In the genomic region with DNA sequence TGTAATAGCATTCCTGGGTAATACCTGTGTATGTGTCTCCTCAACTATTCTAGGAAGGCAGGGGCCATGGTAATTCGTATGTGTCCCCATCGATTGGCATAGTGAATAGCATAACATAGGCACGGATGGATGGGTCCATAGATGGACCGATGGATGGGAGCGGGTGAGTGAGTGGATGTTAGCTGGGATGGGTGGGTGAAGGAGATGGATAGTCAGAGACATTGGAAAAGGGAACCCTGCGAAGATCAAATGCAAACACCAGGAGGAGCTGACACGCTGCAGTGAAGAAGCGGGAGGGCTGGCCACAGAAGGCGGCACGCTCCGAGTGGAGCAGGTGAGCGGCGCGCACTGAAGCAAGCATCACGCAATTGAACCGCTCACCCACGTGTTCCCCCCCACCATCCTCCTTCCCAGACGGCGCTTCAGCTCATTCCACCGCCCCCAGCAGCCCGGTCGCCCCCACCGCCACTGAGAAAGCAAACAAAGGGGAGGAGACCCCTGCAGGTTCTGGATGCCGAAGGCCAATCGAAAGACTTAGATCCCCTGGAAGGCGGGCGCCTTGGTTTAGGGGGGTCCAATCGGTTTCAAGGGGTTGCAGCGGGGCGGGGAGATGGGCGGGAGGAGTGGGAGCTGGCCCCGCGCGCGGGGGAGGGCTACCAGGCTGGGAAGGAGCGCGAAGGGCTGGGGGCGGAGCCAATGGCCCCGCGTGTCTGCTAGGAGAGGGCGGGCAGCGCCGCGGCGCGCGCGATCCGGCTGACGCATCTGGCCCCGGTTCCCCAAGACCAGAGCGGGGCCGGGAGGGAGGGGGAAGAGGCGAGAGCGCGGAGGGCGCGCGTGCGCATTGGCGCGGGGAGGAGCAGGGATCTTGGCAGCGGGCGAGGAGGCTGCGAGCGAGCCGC, we compare ENCODE assay signal across 8 cellular contexts. TPM values are rescaled to one million over a fixed set of nuclear protein-coding genes. Genes with fewer than 3 reads are reported as not detected.
DNase-seq lines count a peak whose midpoint lies in the region; ATAC-seq and TF ChIP-seq lines count a peak whose summit lies in the region.

A gene (plus strand): TSS at position 839 of the 899 bp plus-strand sequence. CDS start 90 bp downstream, outside the sequence.

- TF ChIP-seq CTCF in GM12873 (IDR thresholded peaks at IDR 0.05; ENCODE audit: insufficient read depth, low read depth, low read length, missing control alignments): peak; percentile 74
- peak; percentile 62 for TF ChIP-seq CTCF in cardiac muscle cell (IDR thresholded peaks at IDR 0.05; ENCODE audit: low read depth, low read length)
- peak; percentile 61 to 90 (median 64) for TF ChIP-seq CTCF in transverse colon (IDR thresholded peaks at IDR 0.05)

- H3K4me1 ChIP-seq in cardiac muscle cell (ENCODE audit: low read depth) (no peaks in the 10 kb centered on the region), trophoblast cell (ENCODE audit: control insufficient read depth in 1 of 2, insufficient read depth in 2 of 2, low read length in 2 of 2) (peaks cover 5 to 12% of the 10 kb centered on the region in 2 experiments), transverse colon (peaks cover 11 to 42% (median 25%) of the 10 kb centered on the region in 4 donors)

- H3K27me3 Mint-ChIP-seq in activated naive CD8-positive, alpha-beta T cell treated with anti-CD3 and anti-CD28 coated beads, Interleukin-2, amount 50 U/mL, for 24 hours: no peaks in the 10 kb centered on the region

- peak within 1 kb of the TSS; percentile 56 for H2AFZ ChIP-seq in trophoblast cell (ENCODE audit: insufficient read depth, low read length, poor library complexity)

- DNase-seq in NCI-H1417 (lab: John Stamatoyannopoulos, UW): peak; percentile 95 to 98 (median 95)
- DNase-seq in SW 1271 (lab: John Stamatoyannopoulos, UW): peak; percentile 97
- DNase-seq in activated naive CD8-positive, alpha-beta T cell treated with anti-CD3 and anti-CD28 coated beads, Interleukin-2, amount 50 U/mL, for 24 hours: peak; percentile 98
- DNase-seq in cardiac muscle cell (ENCODE audit: low read depth in 1 of 2, low spot score in 1 of 2): peak; percentile 98 to 100
- peak; percentile 91 to 94 for DNase-seq in trophoblast cell
- peak; percentile 97 for DNase-seq in transverse colon

- H3K27me3 ChIP-seq in cardiac muscle cell (peaks cover 3% of the 10 kb centered on the region), trophoblast cell (ENCODE audit: insufficient read depth, low read length) (no peaks in the 10 kb centered on the region), transverse colon (no peaks in the 10 kb centered on the region)

- peak within 1 kb of the TSS; percentile 83 for H3K27ac Mint-ChIP-seq in activated naive CD8-positive, alpha-beta T cell treated with anti-CD3 and anti-CD28 coated beads, Interleukin-2, amount 50 U/mL, for 24 hours

- H3K27ac ChIP-seq in cardiac muscle cell (peak within 1 kb of the TSS; percentile 4), trophoblast cell (ENCODE audit: low read depth, low read length) (peak within 1 kb of the TSS; percentile 43), transverse colon (peak within 1 kb of the TSS; percentile 89 to 92 (median 91))

- H3K79me2 ChIP-seq in trophoblast cell (ENCODE audit: control insufficient read depth, insufficient read depth, low read length, poor library complexity): no peaks in the 10 kb centered on the region

- peak within 1 kb of the TSS; percentile 96 for H3K4me3 Mint-ChIP-seq in activated naive CD8-positive, alpha-beta T cell treated with anti-CD3 and anti-CD28 coated beads, Interleukin-2, amount 50 U/mL, for 24 hours

- no peaks in the 10 kb centered on the region for H3K36me3 ChIP-seq in cardiac muscle cell
- no peaks in the 10 kb centered on the region for H3K36me3 ChIP-seq in trophoblast cell (ENCODE audit: control insufficient read depth in 1 of 2, insufficient read depth in 2 of 2, low read length in 2 of 2)
- no peaks in the 10 kb centered on the region for H3K36me3 ChIP-seq in transverse colon

- in situ Hi-C loops in transverse colon (cut with MboI; ENCODE audit: low pct_ligation_motif_present in 1 of 4, low pct_unique_long_range_greater_than_20kb in 1 of 4, low sequenced_read_pairs in 3 of 4): loop anchor here in 1 of 4 donors (10.0 kb wide), 1 partner anchor 175 kb away; no protein-coding TSS in a partner anchor

- intact Hi-C loops in transverse colon (cut with DNase I; ENCODE audit: low total_unique reads): no loop called here

- H3K23ac ChIP-seq in trophoblast cell (ENCODE audit: low read length): peak within 1 kb of the TSS; percentile 11

- H2BK12ac ChIP-seq in trophoblast cell (ENCODE audit: low read length): no peak within 1 kb of the TSS

- no peak within 1 kb of the TSS for H3K18ac ChIP-seq in trophoblast cell (ENCODE audit: low read length)

- no peaks in the 10 kb centered on the region for H3K9me3 Mint-ChIP-seq in activated naive CD8-positive, alpha-beta T cell treated with anti-CD3 and anti-CD28 coated beads, Interleukin-2, amount 50 U/mL, for 24 hours

- peak within 1 kb of the TSS; percentile 65 for H3K9ac ChIP-seq in trophoblast cell (ENCODE audit: low read length)

- peak within 1 kb of the TSS; percentile 51 for H4K12ac ChIP-seq in trophoblast cell (ENCODE audit: low read depth, low read length)

- peaks cover 18% of the 10 kb centered on the region for H3K36me3 Mint-ChIP-seq in activated naive CD8-positive, alpha-beta T cell treated with anti-CD3 and anti-CD28 coated beads, Interleukin-2, amount 50 U/mL, for 24 hours (ENCODE audit: low read depth)

- peak within 1 kb of the TSS; percentile 42 for H2BK5ac ChIP-seq in trophoblast cell (ENCODE audit: low read depth, low read length, poor library complexity)

- H3K9me3 ChIP-seq in cardiac muscle cell (ENCODE audit: low read depth) (no peaks in the 10 kb centered on the region), trophoblast cell (ENCODE audit: insufficient read depth, low read depth, low read length) (peaks cover 2% of the 10 kb centered on the region), transverse colon (no peaks in the 10 kb centered on the region)

- H3K79me1 ChIP-seq in trophoblast cell (ENCODE audit: low read length): peaks cover 4% of the 10 kb centered on the region

- peak; percentile 52 for TF ChIP-seq POLR2A in transverse colon (IDR thresholded peaks at IDR 0.05)

- H2BK120ac ChIP-seq in trophoblast cell (ENCODE audit: insufficient read depth, low read length, poor library complexity): peak within 1 kb of the TSS; percentile 27

- H3K4ac ChIP-seq in trophoblast cell (ENCODE audit: low read depth, low read length): peak within 1 kb of the TSS; percentile 25

- H2AK5ac ChIP-seq in trophoblast cell (ENCODE audit: low read length): no peak within 1 kb of the TSS

- peaks cover 65% of the 10 kb centered on the region for H3K4me1 Mint-ChIP-seq in activated naive CD8-positive, alpha-beta T cell treated with anti-CD3 and anti-CD28 coated beads, Interleukin-2, amount 50 U/mL, for 24 hours

- TF ChIP-seq EP300 in transverse colon (IDR thresholded peaks at IDR 0.05; ENCODE audit: low read depth): no peak

- peak within 1 kb of the TSS; percentile 93 for H3K4me2 ChIP-seq in trophoblast cell (ENCODE audit: low read length)

- H3K14ac ChIP-seq in trophoblast cell (ENCODE audit: low read length): peak within 1 kb of the TSS; percentile 24

- peak; percentile 87 for ATAC-seq in HG02759 (IDR thresholded peaks at IDR 0.05; ENCODE audit: unreplicated experiment)
- peak; percentile 82 for ATAC-seq in activated naive CD8-positive, alpha-beta T cell treated with anti-CD3 and anti-CD28 coated beads, Interleukin-2, amount 50 U/mL, for 24 hours

- H4K91ac ChIP-seq in trophoblast cell (ENCODE audit: low read depth, low read length): peak within 1 kb of the TSS; percentile 45

- no CpG with 5 or more reads among the region's 67 CpGs for WGBS in trophoblast cell (ENCODE audit: extremely low coverage, insufficient coverage, insufficient read length)
- 0 to 1% methylated on average over 4 to 57 of the region's 67 CpGs for WGBS in transverse colon (ENCODE audit: low coverage in 1 of 2), 2 donors

- H4K8ac ChIP-seq in trophoblast cell (ENCODE audit: low read depth, low read length): peak within 1 kb of the TSS; percentile 55

- H3K4me3 ChIP-seq in cardiac muscle cell: peak within 1 kb of the TSS; percentile 50
- peak within 1 kb of the TSS; percentile 76 for H3K4me3 ChIP-seq in trophoblast cell (ENCODE audit: low read depth, low read length)
- peak within 1 kb of the TSS; percentile 65 to 88 (median 70) for H3K4me3 ChIP-seq in transverse colon

RNA-seq across cellular contexts. Expression of the gene that starts here (rescaled TPM):
- total RNA-seq in cardiac muscle cell (14.4 and 17.3 TPM in 2 replicates), transverse colon (10 to 100 TPM; 19.3 to 47.9 (median 36.8) TPM)
- polyA plus RNA-seq in cardiac muscle cell: 23.3 and 33.0 TPM in 2 replicates
- polyA plus RNA-seq in trophoblast cell (2013): 10.9 and 11.4 TPM in 2 replicates

Comparison
In these comparisons a context has a peak if more than half of its experiments do, and no peak if none do; other contexts are left out.
1. Peak in every context shown above with its lines: DNase-seq, ATAC-seq, H3K4me3 ChIP-seq and H3K27ac ChIP-seq.
2. H3K27ac ChIP-seq: peak in every context shown above with its lines; median percentile 91 in transverse colon; 43 in trophoblast cell; 4 in cardiac muscle cell.